ENCODE assay signal across 14 cellular contexts in genomic region chr2:105243961-105244360, GRCh38. TPM values are rescaled to one million over a fixed set of nuclear protein-coding genes. Genes with fewer than 3 reads are reported as not detected.
DNase-seq lines count a peak whose midpoint lies in the region; ATAC-seq and TF ChIP-seq lines count a peak whose summit lies in the region.
"Had no signal": no experiment of that assay in that cellular context is flagged by ENCODE, and none has a peak within 500 bp of the region (broad histone marks: within the 10 kb centered on the region; RNA-seq: fewer than 3 reads in every experiment).

No MANE protein-coding gene starts in this region.

- peak; percentile 52 for TF ChIP-seq CTCF in DOHH2 (IDR thresholded peaks at IDR 0.05; ENCODE audit: low read depth, low read length, poor library complexity, severe bottlenecking)
- peak; percentile 63 for TF ChIP-seq CTCF in chondrocyte (IDR thresholded peaks at IDR 0.05)
- TF ChIP-seq CTCF in nephron (IDR thresholded peaks at IDR 0.05; ENCODE audit: unreplicated experiment in 3 of 3), result peak; percentile 24 to 34 (median 26)

- H3K27ac Mint-ChIP-seq in chondrocyte (ENCODE audit: unreplicated experiment) (no peak overlapping the region), nephron (no peak overlapping the region)

- H3F3A ChIP-seq in DOHH2 (ENCODE audit: control insufficient read depth, insufficient read depth), result no peaks in the 10 kb centered on the region

- H2AFZ ChIP-seq in Karpas-422 (ENCODE audit: low read length), result no peak overlapping the region

- no peaks in the 10 kb centered on the region for H3K4me1 ChIP-seq in DOHH2 (ENCODE audit: control insufficient read depth, low read length)
- H3K4me1 ChIP-seq in Karpas-422 (ENCODE audit: low read length), result no peaks in the 10 kb centered on the region

- H3K27me3 ChIP-seq in DOHH2 (ENCODE audit: control insufficient read depth, low read length), result no peaks in the 10 kb centered on the region
- no peaks in the 10 kb centered on the region for H3K27me3 ChIP-seq in Karpas-422 (ENCODE audit: low read length)

- H3K9ac ChIP-seq in Karpas-422 (ENCODE audit: low read length), result no peak overlapping the region

- no peaks in the 10 kb centered on the region for H3K9me3 ChIP-seq in DOHH2 (ENCODE audit: control insufficient read depth, insufficient read depth, low read length)
- no peaks in the 10 kb centered on the region for H3K9me3 ChIP-seq in Karpas-422 (ENCODE audit: low read length)

- H3K27me3 Mint-ChIP-seq in chondrocyte (ENCODE audit: low read depth) (no peaks in the 10 kb centered on the region), nephron (ENCODE audit: low read depth) (peaks cover 10% of the 10 kb centered on the region)

- no peak for ATAC-seq in GM21723 (IDR thresholded peaks at IDR 0.05; ENCODE audit: unreplicated experiment)

- H3K4me3 ChIP-seq in DOHH2 (ENCODE audit: low read length) (no peak overlapping the region), Karpas-422 (ENCODE audit: low read length) (no peak overlapping the region)
- H3K4me3 ChIP-seq: lung had no signal

- DNase-seq in Karpas-422, result peak; percentile 59
- no peak for DNase-seq in chondrocyte (ENCODE audit: low spot score)
- DNase-seq in NK-92 (lab: John Stamatoyannopoulos, UW; ENCODE audit: unreplicated experiment), result no peak
- DNase-seq in GM03348 (ENCODE audit: low spot score), result no peak
- no peak for DNase-seq in T-helper 2 cell
- DNase-seq: activated CD4-positive, alpha-beta T cell treated with anti-CD3 and anti-CD28 coated beads, Interleukin-2, amount 50 U/mL, for 4 hours; NCI-H1048; stimulated activated CD4-positive, alpha-beta T cell treated with anti-CD3 and anti-CD28 coated beads, Interleukin-4, amount 100 ng/mL, for 1 hour had no signal

- H3K27ac ChIP-seq in DOHH2 (ENCODE audit: low read depth, low read length) (no peak overlapping the region), Karpas-422 (ENCODE audit: low read length) (no peak overlapping the region)

- H3K36me3 ChIP-seq in DOHH2 (ENCODE audit: control insufficient read depth, low read length), result no peaks in the 10 kb centered on the region
- H3K36me3 ChIP-seq in Karpas-422 (ENCODE audit: insufficient read depth, low read length), result no peaks in the 10 kb centered on the region; the same call in 1 of the 2 replicates

- H3K79me2 ChIP-seq in DOHH2 (ENCODE audit: control insufficient read depth, low read length) (no peaks in the 10 kb centered on the region), Karpas-422 (ENCODE audit: low read length) (no peaks in the 10 kb centered on the region)

- H3K4me1 Mint-ChIP-seq in chondrocyte (ENCODE audit: low read depth) (peaks cover 4% of the 10 kb centered on the region), nephron (peaks cover 3% of the 10 kb centered on the region)

- H3K9me3 Mint-ChIP-seq in chondrocyte (ENCODE audit: low read depth) (no peaks in the 10 kb centered on the region), nephron (no peaks in the 10 kb centered on the region)

- H3K4me2 ChIP-seq in DOHH2 (ENCODE audit: low read length), result no peak overlapping the region
- no peak overlapping the region for H3K4me2 ChIP-seq in Karpas-422 (ENCODE audit: low read depth, low read length, poor library complexity, severe bottlenecking)

- no peak overlapping the region for H3K4me3 Mint-ChIP-seq in chondrocyte (ENCODE audit: unreplicated experiment)
- no peak overlapping the region for H3K4me3 Mint-ChIP-seq in nephron

- H3K9me2 ChIP-seq in DOHH2 (replicated peaks; ENCODE audit: control insufficient read depth, low read length), result no peaks in the 10 kb centered on the region
- H3K9me2 ChIP-seq in Karpas-422 (replicated peaks; ENCODE audit: insufficient read depth, low read length), result no peaks in the 10 kb centered on the region

- H4K20me1 ChIP-seq in DOHH2 (ENCODE audit: control insufficient read depth, insufficient read depth, low read depth, low read length) (no peaks in the 10 kb centered on the region), Karpas-422 (ENCODE audit: insufficient read depth, low read depth, low read length) (peaks cover 5% of the 10 kb centered on the region; the same call in 1 of the 2 replicates)

- H3K36me3 Mint-ChIP-seq in chondrocyte (ENCODE audit: low read depth) (no peaks in the 10 kb centered on the region), nephron (ENCODE audit: low read depth) (no peaks in the 10 kb centered on the region)

RNA-seq across cellular contexts. Expression of gene GPR45, which starts 2.4 kb away (rescaled TPM):
- total RNA-seq in Karpas-422 (2014; rRNA removed; shearing (Covaris generic); ENCODE audit: low replicate concordance), result not detected in 2 replicates
- not detected in 3 replicates for total RNA-seq in chondrocyte
- total RNA-seq: lung, NCI-H460, pulmonary artery endothelial cell had no signal
